1 cellular context compared by ENCODE assay signal in the genomic region with DNA sequence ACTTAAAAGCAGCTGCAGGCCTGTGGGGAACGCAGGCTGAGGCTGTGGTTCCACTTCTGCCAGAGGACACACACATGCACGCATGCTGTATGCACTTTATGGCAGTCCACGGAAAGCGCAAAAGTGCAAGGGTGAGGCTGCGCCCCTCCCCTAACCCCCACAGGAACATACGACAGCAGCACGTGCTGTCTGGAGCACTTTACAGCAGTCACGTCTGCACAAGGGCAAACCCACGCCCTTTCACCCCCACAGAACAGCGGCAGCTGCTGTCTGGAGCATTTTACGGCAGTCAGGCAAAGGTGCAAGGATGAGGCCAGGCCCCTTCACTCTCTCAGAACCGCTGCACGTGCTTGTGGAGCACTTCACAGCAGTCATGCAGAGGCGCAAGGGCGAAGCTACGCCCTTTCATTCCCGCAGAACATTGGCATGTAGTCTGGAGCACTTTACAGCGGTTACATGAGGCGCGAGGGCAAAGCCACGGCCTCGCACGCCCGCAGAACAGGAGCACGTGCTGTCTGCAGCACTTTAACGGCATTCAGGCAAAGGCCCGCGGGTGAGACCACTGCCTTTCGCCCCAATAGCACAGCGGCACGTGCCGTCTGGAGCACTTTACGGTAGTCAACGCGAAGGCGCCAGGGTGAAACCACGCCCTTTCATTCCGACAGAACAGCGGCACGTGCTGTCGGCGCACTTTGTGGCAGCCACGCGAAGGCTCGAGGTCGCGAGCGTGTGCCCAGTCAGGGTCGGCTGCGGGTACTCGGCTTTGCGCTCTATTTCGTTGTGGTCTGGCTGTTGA.
TF ChIP-seq lines count a peak whose summit lies in the region.

A gene (plus strand): TSS at position 688 of the 796 bp plus-strand sequence. CDS start 138 bp downstream, outside the sequence.

TF ChIP-seq in GM12878, 131 proteins besides CTCF, POLR2A, EP300 and RAD21:
- TF ChIP-seq NR2C2 (IDR thresholded peaks at IDR 0.05; ENCODE audit: borderline replicate concordance, control insufficient read depth, insufficient read length, low read depth) (peak; percentile 34), CREB1 (IDR thresholded peaks at IDR 0.05; ENCODE audit: low read depth) (no peak)
